Comparison of ENCODE assay signal across 3 cellular contexts in the genomic region with DNA sequence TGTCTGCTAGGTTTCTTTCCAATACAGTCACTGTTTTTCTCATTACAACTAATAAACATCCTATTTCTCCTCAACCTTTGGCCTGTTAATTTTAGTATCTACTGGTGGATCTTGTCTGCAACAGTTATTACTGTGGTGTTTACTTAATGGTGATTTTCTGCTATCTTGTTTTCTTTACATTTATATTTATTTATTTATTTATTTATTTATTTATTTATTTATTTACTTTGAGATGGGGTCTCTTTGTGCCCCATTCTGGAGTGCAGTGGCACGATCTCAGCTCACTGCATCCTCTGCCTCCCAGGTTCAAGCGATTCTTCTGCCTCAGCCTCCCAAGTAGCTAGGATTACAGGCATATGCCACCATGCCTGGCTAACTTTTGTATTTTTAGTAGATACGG. TPM values are rescaled to one million over a fixed set of nuclear protein-coding genes. Genes with fewer than 3 reads are reported as not detected.
DNase-seq lines count a peak whose midpoint lies in the region; ATAC-seq, FAIRE-seq and TF ChIP-seq lines count a peak whose summit lies in the region.
"Not testable (repeated sequence)": the region's sequence is repeated elsewhere in the genome, so short reads cannot be mapped to it uniquely, and the experiment has no call there.

No MANE protein-coding gene starts in this region.

- not testable (repeated sequence) for DNase-seq in A549 (ENCODE audit: low read depth in 1 of 2, low spot score in 1 of 2); Calu3

- CTCF ChIA-PET in A549 (lab: Yijun Ruan, JAX); Calu3 (lab: Charles Lee): not testable (repeated sequence)
- CTCF ChIA-PET in HEK293 (lab: Yijun Ruan, JAX) = interaction anchor here (0.7 kb wide), 1 partner anchor 250 kb away, joined by 3 read pairs; no protein-coding TSS in a partner anchor

- not testable (repeated sequence) for H3K9me3 Mint-ChIP-seq in Calu3 (ENCODE audit: low read depth, unreplicated experiment)

- peaks cover 46 to 55% of the 10 kb centered on the region in 2 experiments for H3K36me3 ChIP-seq in HEK293 (ENCODE audit: control insufficient read depth in 2 of 2, insufficient read depth in 1 of 2, low read length in 2 of 2)

- not testable (repeated sequence) for TF ChIP-seq EP300 in A549 (IDR thresholded peaks at IDR 0.05)

- POLR2A ChIA-PET in A549 (lab: Yijun Ruan, JAX); HEK293 (lab: Yijun Ruan, JAX): not testable (repeated sequence)

- H3K4me2 ChIP-seq in A549 = not testable (repeated sequence)

- H3K27me3 Mint-ChIP-seq in Calu3 (ENCODE audit: unreplicated experiment) = not testable (repeated sequence)

- H3K27ac ChIP-seq in A549; HEK293 (ENCODE audit: extremely low read depth, low read depth, low read length): not testable (repeated sequence)

- not testable (repeated sequence) for FAIRE-seq in A549 (lab: Jason Lieb, UNC)

- not testable (repeated sequence) for H3K4me3 Mint-ChIP-seq in Calu3 (ENCODE audit: low read depth, unreplicated experiment)

- H3K36me3 Mint-ChIP-seq in Calu3 (ENCODE audit: insufficient read depth, unreplicated experiment) = peaks cover 43% of the 10 kb centered on the region

- TF ChIP-seq CTCF in A549 (IDR thresholded peaks at IDR 0.05); Calu3 (IDR thresholded peaks at IDR 0.05; ENCODE audit: unreplicated experiment); HEK293 (tag by site-specific recombination; IDR thresholded peaks at IDR 0.05): not testable (repeated sequence)

- intact Hi-C loops in Calu3 (cut with micrococcal nuclease; ENCODE audit: unreplicated experiment) = not testable (repeated sequence)

- not testable (repeated sequence) for H3K4me1 ChIP-seq in A549; HEK293 (ENCODE audit: control insufficient read depth, insufficient read depth, low read length)

- not testable (repeated sequence) for H3K4me1 Mint-ChIP-seq in Calu3 (ENCODE audit: low read depth, unreplicated experiment)

- ATAC-seq in A549 = not testable (repeated sequence)

- TF ChIP-seq RAD21 in A549 (conservative IDR thresholded peaks at IDR 0.05 in 1 of 2, IDR thresholded peaks at IDR 0.05 in 1 of 2) = not testable (repeated sequence)

- not testable (repeated sequence) for TF ChIP-seq POLR2A in A549 (IDR thresholded peaks at IDR 0.05; ENCODE audit: low read length)

- H3K4me3 ChIP-seq in A549; HEK293 (ENCODE audit: low read depth, low read length): not testable (repeated sequence)

- BruUV-seq in Calu3 (replicated peaks; lab: Mats Ljungman, UMichigan) = not testable (repeated sequence)

- WGBS in A549 (ENCODE audit: missing lambda C conversion rate) = 90% methylated on average over 3 of the region's 3 CpGs

- peak overlapping the region; percentile 45 for H3K27ac Mint-ChIP-seq in Calu3 (ENCODE audit: unreplicated experiment)

- H3K9me3 ChIP-seq in A549; HEK293 (ENCODE audit: control insufficient read depth, insufficient read depth, low read depth, low read length): not testable (repeated sequence)

TF ChIP-seq in A549, 52 proteins besides CTCF, POLR2A, EP300 and RAD21:
- peak; percentile 24 for TF ChIP-seq ZC3H11A (IDR thresholded peaks at IDR 0.05)

TF ChIP-seq in HEK293, 187 proteins besides CTCF, POLR2A, EP300 and RAD21 (continues in another document):
- peak; percentile 54 for TF ChIP-seq ZNF555 (tag by site-specific recombination; conservative IDR thresholded peaks at IDR 0.05)
- TF ChIP-seq, protein P1, sequence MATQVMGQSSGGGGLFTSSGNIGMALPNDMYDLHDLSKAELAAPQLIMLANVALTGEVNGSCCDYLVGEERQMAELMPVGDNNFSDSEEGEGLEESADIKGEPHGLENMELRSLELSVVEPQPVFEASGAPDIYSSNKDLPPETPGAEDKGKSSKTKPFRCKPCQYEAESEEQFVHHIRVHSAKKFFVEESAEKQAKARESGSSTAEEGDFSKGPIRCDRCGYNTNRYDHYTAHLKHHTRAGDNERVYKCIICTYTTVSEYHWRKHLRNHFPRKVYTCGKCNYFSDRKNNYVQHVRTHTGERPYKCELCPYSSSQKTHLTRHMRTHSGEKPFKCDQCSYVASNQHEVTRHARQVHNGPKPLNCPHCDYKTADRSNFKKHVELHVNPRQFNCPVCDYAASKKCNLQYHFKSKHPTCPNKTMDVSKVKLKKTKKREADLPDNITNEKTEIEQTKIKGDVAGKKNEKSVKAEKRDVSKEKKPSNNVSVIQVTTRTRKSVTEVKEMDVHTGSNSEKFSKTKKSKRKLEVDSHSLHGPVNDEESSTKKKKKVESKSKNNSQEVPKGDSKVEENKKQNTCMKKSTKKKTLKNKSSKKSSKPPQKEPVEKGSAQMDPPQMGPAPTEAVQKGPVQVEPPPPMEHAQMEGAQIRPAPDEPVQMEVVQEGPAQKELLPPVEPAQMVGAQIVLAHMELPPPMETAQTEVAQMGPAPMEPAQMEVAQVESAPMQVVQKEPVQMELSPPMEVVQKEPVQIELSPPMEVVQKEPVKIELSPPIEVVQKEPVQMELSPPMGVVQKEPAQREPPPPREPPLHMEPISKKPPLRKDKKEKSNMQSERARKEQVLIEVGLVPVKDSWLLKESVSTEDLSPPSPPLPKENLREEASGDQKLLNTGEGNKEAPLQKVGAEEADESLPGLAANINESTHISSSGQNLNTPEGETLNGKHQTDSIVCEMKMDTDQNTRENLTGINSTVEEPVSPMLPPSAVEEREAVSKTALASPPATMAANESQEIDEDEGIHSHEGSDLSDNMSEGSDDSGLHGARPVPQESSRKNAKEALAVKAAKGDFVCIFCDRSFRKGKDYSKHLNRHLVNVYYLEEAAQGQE (tag by site-specific recombination; IDR thresholded peaks at IDR 0.05) = peak; percentile 51; the same call in 1 of the 2 replicates
- 0 out of 2 replicates have a peak, but pooled peaks have one; percentile 69 for TF ChIP-seq ZNF514 (tag by site-specific recombination; IDR thresholded peaks at IDR 0.05)
- 0 out of 2 replicates have a peak, but pooled peaks have one; percentile 24 for TF ChIP-seq ZNF629 (tag by site-specific recombination; IDR thresholded peaks at IDR 0.05)
- TF ChIP-seq ZXDB (tag by site-specific recombination; IDR thresholded peaks at IDR 0.05) = peak; percentile 42; the same call in 1 of the 2 replicates
- peak; percentile 79; the same call in 1 of the 2 replicates for TF ChIP-seq ZNF394 (tag by site-specific recombination; IDR thresholded peaks at IDR 0.05; ENCODE audit: borderline replicate concordance)
- peak; percentile 66 for TF ChIP-seq ZNF510 (tag by site-specific recombination; IDR thresholded peaks at IDR 0.05; ENCODE audit: insufficient replicate concordance)
- TF ChIP-seq ZNF426 (tag by site-specific recombination; IDR thresholded peaks at IDR 0.05) = peak; percentile 67
- peak; percentile 77 for TF ChIP-seq ZNF518A (tag by site-specific recombination; conservative IDR thresholded peaks at IDR 0.05; ENCODE audit: low read depth)
- TF ChIP-seq ZBTB8A (tag by site-specific recombination; IDR thresholded peaks at IDR 0.05) = peak; percentile 50
- peak; percentile 55 for TF ChIP-seq ZNF623 (tag by site-specific recombination; IDR thresholded peaks at IDR 0.05)
- TF ChIP-seq ZNF560 (tag by site-specific recombination; IDR thresholded peaks at IDR 0.05; ENCODE audit: borderline replicate concordance) = 0 out of 2 replicates have a peak, but pooled peaks have one; percentile 25
- 0 out of 2 replicates have a peak, but pooled peaks have one; percentile 50 for TF ChIP-seq ZNF433 (tag by site-specific recombination; IDR thresholded peaks at IDR 0.05; ENCODE audit: low read depth)

RNA-seq across cellular contexts. Expression of gene CDKAL1, which starts 15.1 kb away (rescaled TPM):
- 7.2 and 8.3 TPM in 2 replicates for polyA plus RNA-seq in A549 (2011; rRNA removed)
- 1.5 and 1.8 TPM in 2 replicates for polyA plus RNA-seq in A549 (2012; cell fraction: cytosol; rRNA removed)
- 1.3 and 2.5 TPM in 2 replicates for polyA plus RNA-seq in A549 (2012; cell fraction: nucleus; rRNA removed)
- 4.6 to 4.8 TPM (median 4.7 TPM) in 3 replicates for polyA plus RNA-seq in A549 (2017; fragmentation: RNase III; extraction: RNeasy Plus Mini Kit Qiagen cat#74134 plus additional on column Dnase treatment)
- polyA minus RNA-seq in A549 (2011; rRNA and poly(A)+ RNA removed) = 9.0 and 10.7 TPM in 2 replicates
- 37.8 and 39.6 TPM in 2 replicates for total RNA-seq in Calu3 (2022)
